ENCODE assay signal across 2 cellular contexts in genomic region chr2:120310841-120311240, GRCh38. TPM values are rescaled to one million over a fixed set of nuclear protein-coding genes. Genes with fewer than 3 reads are reported as not detected.
"Had no signal": no experiment of that assay in that cellular context is flagged by ENCODE, and none has a peak within 500 bp of the region (broad histone marks: within the 10 kb centered on the region; RNA-seq: fewer than 3 reads in every experiment).

No MANE protein-coding gene starts in this region.

RNA-seq across cellular contexts. Expression of gene INHBB, which starts 35.1 kb away (rescaled TPM):
- total RNA-seq: endodermal cell had no signal
- polyA plus RNA-seq: keratinocyte had no signal
